ENCODE assay signal across 15 cellular contexts in genomic region chr2:48092846-48093498, GRCh38.
A peak's percentile ranks its signal among the peaks of the same experiment; 100 is the strongest.
DNase-seq lines count a peak whose midpoint lies in the region; ATAC-seq and TF ChIP-seq lines count a peak whose summit lies in the region.
"Had no signal": no experiment of that assay in that cellular context is flagged by ENCODE, and none has a peak within 500 bp of the region (broad histone marks: within the 10 kb centered on the region; RNA-seq: fewer than 3 reads in every experiment).

No MANE protein-coding gene starts in this region.

- no peak overlapping the region for H2AK5ac ChIP-seq in trophoblast cell (ENCODE audit: low read length)

- H3K18ac ChIP-seq in trophoblast cell (ENCODE audit: low read length) = no peak overlapping the region

- H3K9me2 ChIP-seq in PC-3 (replicated peaks; ENCODE audit: low read length) = no peaks in the 10 kb centered on the region

- H3K4me1 ChIP-seq in PC-3 (ENCODE audit: insufficient read depth, low read length) = no peaks in the 10 kb centered on the region; the same call in 1 of the 2 replicates
- no peaks in the 10 kb centered on the region for H3K4me1 ChIP-seq in trophoblast cell (ENCODE audit: control insufficient read depth in 1 of 2, insufficient read depth in 2 of 2, low read length in 2 of 2)
- no peaks in the 10 kb centered on the region for H3K4me1 ChIP-seq in naive thymus-derived CD4-positive, alpha-beta T cell (ENCODE audit: control insufficient read depth in 2 of 2, insufficient read depth in 2 of 2, low read length in 2 of 2)

- H3K4me1 Mint-ChIP-seq in naive thymus-derived CD4-positive, alpha-beta T cell = no peaks in the 10 kb centered on the region
- H3K4me1 Mint-ChIP-seq: B cell had no signal

- no peaks in the 10 kb centered on the region for H4K20me1 ChIP-seq in PC-3 (ENCODE audit: low read length)

- no peak overlapping the region for H2BK5ac ChIP-seq in trophoblast cell (ENCODE audit: low read depth, low read length, poor library complexity)

- H3F3A ChIP-seq in PC-3 (ENCODE audit: low read length, unreplicated experiment) = no peaks in the 10 kb centered on the region

- ATAC-seq in PC-3 (no peak), GM21528 (IDR thresholded peaks at IDR 0.05; ENCODE audit: low FRiP score, unreplicated experiment) (no peak)
- ATAC-seq in naive thymus-derived CD4-positive, alpha-beta T cell = no peak
- ATAC-seq: CD8-positive, alpha-beta T cell; HCT116; K562 had no signal

- no peak overlapping the region for H3K4me2 ChIP-seq in PC-3 (ENCODE audit: low read length)
- H3K4me2 ChIP-seq in trophoblast cell (ENCODE audit: low read length) = no peak overlapping the region
- H3K4me2 ChIP-seq: PC-9 had no signal

- intact Hi-C loops in PC-3 (cut with micrococcal nuclease) = no loop called here
- intact Hi-C loops in naive thymus-derived CD4-positive, alpha-beta T cell (cut with micrococcal nuclease) = no loop called here

- no peak overlapping the region for H4K91ac ChIP-seq in trophoblast cell (ENCODE audit: low read depth, low read length)

- CTCF ChIA-PET in PC-3 (lab: Charles Lee) = no interaction called here
- CTCF ChIA-PET in naive thymus-derived CD4-positive, alpha-beta T cell (lab: Charles Lee) = interaction anchor here (1.2 kb wide), 1 partner anchor 302 kb away, joined by 5 read pairs; no protein-coding TSS in a partner anchor

- no peak overlapping the region for H3K27ac ChIP-seq in PC-3 (ENCODE audit: low read length)
- no peak overlapping the region for H3K27ac ChIP-seq in trophoblast cell (ENCODE audit: low read depth, low read length)
- no peak overlapping the region for H3K27ac ChIP-seq in naive thymus-derived CD4-positive, alpha-beta T cell (ENCODE audit: low read depth, low read length)
- H3K27ac ChIP-seq: PC-9 had no signal

- no CpG with 5 or more reads among the region's 1 CpG for WGBS in trophoblast cell (ENCODE audit: extremely low coverage, insufficient coverage, insufficient read length)

- H3K9me3 ChIP-seq in PC-3 (ENCODE audit: low read length) (no peaks in the 10 kb centered on the region), trophoblast cell (ENCODE audit: insufficient read depth, low read depth, low read length) (no peaks in the 10 kb centered on the region)
- H3K9me3 ChIP-seq in naive thymus-derived CD4-positive, alpha-beta T cell (ENCODE audit: control insufficient read depth in 2 of 3, low read length in 3 of 3) = no peaks in the 10 kb centered on the region

- no peak for TF ChIP-seq CTCF in PC-3 (conservative IDR thresholded peaks at IDR 0.05; ENCODE audit: low read depth, low read length)
- TF ChIP-seq CTCF in fibroblast of the aortic adventitia (IDR thresholded peaks at IDR 0.05; ENCODE audit: insufficient read depth, low read length) = no peak

- no peaks in the 10 kb centered on the region for H3K79me2 ChIP-seq in PC-3 (ENCODE audit: low read length)
- no peaks in the 10 kb centered on the region for H3K79me2 ChIP-seq in trophoblast cell (ENCODE audit: control insufficient read depth, insufficient read depth, low read length, poor library complexity)

- BruUV-seq in PC-3 (replicated peaks; lab: Mats Ljungman, UMichigan) = no TSS peak

- no peak overlapping the region for H3K27ac Mint-ChIP-seq in naive thymus-derived CD4-positive, alpha-beta T cell
- H3K27ac Mint-ChIP-seq: B cell; CD8-positive, alpha-beta T cell had no signal

- H3K23ac ChIP-seq in trophoblast cell (ENCODE audit: low read length) = no peak overlapping the region

- no peak overlapping the region for H3K9ac ChIP-seq in PC-3 (ENCODE audit: low read length)
- H3K9ac ChIP-seq in trophoblast cell (ENCODE audit: low read length) = no peak overlapping the region

- H2BK12ac ChIP-seq in trophoblast cell (ENCODE audit: low read length) = no peak overlapping the region

- H3K4me3 Mint-ChIP-seq in naive thymus-derived CD4-positive, alpha-beta T cell = no peak overlapping the region
- H3K4me3 Mint-ChIP-seq: B cell; CD8-positive, alpha-beta T cell had no signal

- H3K4me3 ChIP-seq in PC-3 (ENCODE audit: low read length) (no peak overlapping the region), fibroblast of the aortic adventitia (ENCODE audit: low read depth, low read length) (no peak overlapping the region), trophoblast cell (ENCODE audit: low read depth, low read length) (no peak overlapping the region)
- H3K4me3 ChIP-seq in naive thymus-derived CD4-positive, alpha-beta T cell (ENCODE audit: low read length) = no peak overlapping the region
- H3K4me3 ChIP-seq: K562, PC-9 had no signal

- H2BK120ac ChIP-seq in trophoblast cell (ENCODE audit: insufficient read depth, low read length, poor library complexity) = no peak overlapping the region

- peaks cover 0 to 4% (median 3%) of the 10 kb centered on the region in 5 donors for H3K36me3 Mint-ChIP-seq in naive thymus-derived CD4-positive, alpha-beta T cell
- H3K36me3 Mint-ChIP-seq: CD8-positive, alpha-beta T cell had no signal

- peak; percentile 10 for DNase-seq in EL
- DNase-seq in PC-3 = peak; percentile 4
- peak; percentile 60 for DNase-seq in fibroblast of the aortic adventitia (ENCODE audit: low read depth)
- no peak for DNase-seq in trophoblast cell
- DNase-seq in naive thymus-derived CD4-positive, alpha-beta T cell = no peak
- no peak for DNase-seq in CD1c-positive myeloid dendritic cell (ENCODE audit: extremely low spot score)
- no peak for DNase-seq in activated naive CD4-positive, alpha-beta T cell treated with Interleukin-2 at 50 U/mL for 16 hours
- DNase-seq: CD8-positive, alpha-beta T cell; NCI-H1048; NCI-H226; PC-9 had no signal

- H3K27me3 ChIP-seq in PC-3 (ENCODE audit: low read length) (0 out of 2 replicates have a peak, but pooled peaks cover 6% of the 10 kb centered on the region), trophoblast cell (ENCODE audit: insufficient read depth, low read length) (no peaks in the 10 kb centered on the region)
- no peaks in the 10 kb centered on the region for H3K27me3 ChIP-seq in naive thymus-derived CD4-positive, alpha-beta T cell (ENCODE audit: control insufficient read depth in 2 of 2, insufficient read depth in 2 of 2, low read length in 2 of 2)

- H3K4ac ChIP-seq in trophoblast cell (ENCODE audit: low read depth, low read length) = no peak overlapping the region

- H3K27me3 Mint-ChIP-seq in naive thymus-derived CD4-positive, alpha-beta T cell = peaks cover 0 to 21% (median 10%) of the 10 kb centered on the region in 5 donors

- H4K8ac ChIP-seq in trophoblast cell (ENCODE audit: low read depth, low read length) = no peak overlapping the region

- no peaks in the 10 kb centered on the region for H3K79me1 ChIP-seq in trophoblast cell (ENCODE audit: low read length)

- peaks cover 0 to 7% (median 0%) of the 10 kb centered on the region in 11 donors for H3K9me3 Mint-ChIP-seq in naive thymus-derived CD4-positive, alpha-beta T cell
- H3K9me3 Mint-ChIP-seq: CD8-positive, alpha-beta T cell had no signal

- no peak overlapping the region for H4K12ac ChIP-seq in trophoblast cell (ENCODE audit: low read depth, low read length)

- POLR2A ChIA-PET in PC-3 (lab: Charles Lee; ENCODE audit: unreplicated experiment) = no interaction called here
- POLR2A ChIA-PET in naive thymus-derived CD4-positive, alpha-beta T cell (lab: Charles Lee) = interaction anchor here (0.8 kb wide), 1 partner anchor 183 kb away, joined by 3 read pairs; no protein-coding TSS in a partner anchor

- H3K14ac ChIP-seq in trophoblast cell (ENCODE audit: low read length) = no peak overlapping the region

- no peak overlapping the region for H2AFZ ChIP-seq in PC-3 (ENCODE audit: low read length)
- H2AFZ ChIP-seq in trophoblast cell (ENCODE audit: insufficient read depth, low read length, poor library complexity) = peak overlapping the region; percentile 54
- H2AFZ ChIP-seq: PC-9 had no signal

- H3K36me3 ChIP-seq in PC-3 (ENCODE audit: low read depth, low read length) = no peaks in the 10 kb centered on the region
- peaks cover 1 to 8% of the 10 kb centered on the region in 2 experiments for H3K36me3 ChIP-seq in trophoblast cell (ENCODE audit: control insufficient read depth in 1 of 2, insufficient read depth in 2 of 2, low read length in 2 of 2)
- H3K36me3 ChIP-seq in naive thymus-derived CD4-positive, alpha-beta T cell (ENCODE audit: control insufficient read depth in 2 of 3, insufficient read depth in 3 of 3, low read length in 3 of 3) = no peaks in the 10 kb centered on the region

Comparison
In these comparisons a context has a peak if more than half of its experiments do, and no peak if none do; other contexts are left out.
1. DNase-seq: peak in EL (single experiment), PC-3 (single experiment) and fibroblast of the aortic adventitia (single experiment); none in trophoblast cell (0 of 2), naive thymus-derived CD4-positive, alpha-beta T cell (0 of 9), CD1c-positive myeloid dendritic cell (single experiment) and activated naive CD4-positive, alpha-beta T cell treated with Interleukin-2 at 50 U/mL for 16 hours (single experiment).